Comparison of ENCODE assay signal across 35 cellular contexts in the genomic region with DNA sequence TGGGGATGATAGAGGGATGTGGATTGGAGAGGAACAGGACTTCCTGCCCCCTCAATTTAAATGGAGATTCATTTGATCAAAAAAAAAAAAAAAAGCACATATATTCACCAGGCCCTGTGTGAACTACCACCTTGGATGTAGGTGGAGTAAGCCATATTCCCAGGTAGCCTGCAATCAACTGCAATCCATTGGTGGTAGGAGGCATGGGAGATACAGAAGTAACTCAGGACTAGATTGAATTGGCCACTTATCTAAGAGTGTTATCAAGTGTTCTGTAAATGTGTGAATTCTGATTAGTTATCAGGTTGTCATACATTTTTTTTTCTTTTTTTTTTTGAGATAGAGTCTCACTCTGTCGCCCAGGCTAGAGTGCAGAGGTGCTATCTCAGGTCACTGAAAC.
"Had no signal": no experiment of that assay in that cellular context is flagged by ENCODE, and none has a peak within 500 bp of the region (broad histone marks: within the 10 kb centered on the region; RNA-seq: fewer than 3 reads in every experiment).

No MANE protein-coding gene starts in this region.

- H3K36me3 ChIP-seq: adrenal gland, brain microvascular endothelial cell, breast epithelium had no signal

- H3K4me1 ChIP-seq: body of pancreas had no signal

- H3K4me1 Mint-ChIP-seq: activated T-helper 17 cell treated with anti-CD3 and anti-CD28 coated beads, Interleukin-2, amount 50 U/mL, for 72 hours had no signal

- H3K9me3 Mint-ChIP-seq: activated B cell treated with CpG ODN at 0.5 μM for 24 hours; activated CD4-positive, alpha-beta memory T cell treated with anti-CD3 and anti-CD28 coated beads for 36 hours; activated CD4-positive, alpha-beta T cell treated with anti-CD3 and anti-CD28 coated beads, Interleukin-2, amount 10 ng/mL, durations not matched to agents 24 days and 14 days; activated CD8-positive, alpha-beta T cell treated with anti-CD3 and anti-CD28 coated beads for 36 hours; activated naive CD4-positive, alpha-beta T cell treated with anti-CD3 and anti-CD28 coated beads for 36 hours; activated naive CD4-positive, alpha-beta T cell treated with anti-CD3 and anti-CD28 coated beads, Interleukin-2, amount 50 U/mL, for 72 hours; activated T-cell treated with anti-CD3 and anti-CD28 coated beads, Interleukin-2, amount 50 U/mL, for 4 hours; activated T-cell treated with anti-CD3 and anti-CD28 coated beads, Interleukin-2, amount 50 U/mL, for 72 hours; activated T-helper 1 cell treated with anti-CD3 and anti-CD28 coated beads, Interleukin-12 subunit alpha, Interleukin-12 subunit beta, Interleukin-2, Interleukin-4 antibody, amounts not matched to agents 30 ng/mL and 10 ng/mL and 1 ng/mL, durations not matched to agents 14 hours and 24 hours and 36 hours; activated T-helper 17 cell treated with anti-CD3 and anti-CD28 coated beads, Interleukin-2, amount 50 U/mL, for 72 hours; T-helper 1 cell treated with Interleukin-12 subunit alpha and Interleukin-12 subunit beta and Interleukin-4 antibody, amounts not matched to agents 30 μg/mL and 1 μg/mL, for 36 hours; T-helper 2 cell treated with Interferon-gamma antibody and Interleukin-4, amounts not matched to agents 5 μg/mL and 100 μg/mL, for 36 hours had no signal

- H3K36me3 Mint-ChIP-seq: activated CD4-positive, alpha-beta memory T cell treated with anti-CD3 and anti-CD28 coated beads for 36 hours; activated naive CD4-positive, alpha-beta T cell treated with anti-CD3 and anti-CD28 coated beads, Interleukin-2, amount 50 U/mL, for 72 hours; activated naive CD8-positive, alpha-beta T cell treated with anti-CD3 and anti-CD28 coated beads for 36 hours had no signal

- H3K9me3 ChIP-seq: adrenal gland, body of pancreas, breast epithelium had no signal

- H3K27ac Mint-ChIP-seq: activated B cell treated with CpG ODN at 0.5 μM for 24 hours; activated CD4-positive, alpha-beta memory T cell treated with anti-CD3 and anti-CD28 coated beads for 36 hours; activated CD4-positive, alpha-beta T cell treated with anti-CD3 and anti-CD28 coated beads, Interleukin-2, amount 10 ng/mL, durations not matched to agents 24 days and 14 days; activated CD8-positive, alpha-beta T cell treated with anti-CD3 and anti-CD28 coated beads for 36 hours; activated naive CD4-positive, alpha-beta T cell treated with anti-CD3 and anti-CD28 coated beads for 36 hours; activated naive CD4-positive, alpha-beta T cell treated with anti-CD3 and anti-CD28 coated beads, Interleukin-2, amount 50 U/mL, for 72 hours; activated naive CD8-positive, alpha-beta T cell treated with anti-CD3 and anti-CD28 coated beads for 36 hours; activated T-cell treated with anti-CD3 and anti-CD28 coated beads, Interleukin-2, amount 50 U/mL, for 72 hours; activated T-helper 1 cell treated with anti-CD3 and anti-CD28 coated beads, Interleukin-12 subunit alpha, Interleukin-12 subunit beta, Interleukin-2, Interleukin-4 antibody, amounts not matched to agents 30 ng/mL and 10 ng/mL and 1 ng/mL, durations not matched to agents 14 hours and 24 hours and 36 hours; activated T-helper 17 cell treated with anti-CD3 and anti-CD28 coated beads, Interleukin-2, amount 50 U/mL, for 72 hours; T-helper 1 cell treated with Interleukin-12 subunit alpha and Interleukin-12 subunit beta and Interleukin-4 antibody, amounts not matched to agents 30 μg/mL and 1 μg/mL, for 36 hours; T-helper 2 cell treated with Interferon-gamma antibody and Interleukin-4, amounts not matched to agents 5 μg/mL and 100 μg/mL, for 36 hours had no signal

- H3K27ac ChIP-seq: adrenal gland, body of pancreas, brain microvascular endothelial cell, breast epithelium had no signal

- FAIRE-seq: astrocyte had no signal

- ATAC-seq: activated CD8-positive, alpha-beta T cell treated with anti-CD3 and anti-CD28 coated beads for 36 hours; activated naive CD4-positive, alpha-beta T cell treated with anti-CD3 and anti-CD28 coated beads, Interleukin-2, amount 50 U/mL, for 72 hours; activated T-cell treated with anti-CD3 and anti-CD28 coated beads, Interleukin-2, amount 50 U/mL, for 4 hours; activated T-cell treated with anti-CD3 and anti-CD28 coated beads, Interleukin-2, amount 50 U/mL, for 72 hours; activated T-helper 17 cell treated with anti-CD3 and anti-CD28 coated beads, Interleukin-2, amount 50 U/mL, for 72 hours; body of pancreas had no signal

- H3K27me3 ChIP-seq: adrenal gland, body of pancreas, brain microvascular endothelial cell, breast epithelium had no signal

- H3K4me3 ChIP-seq: adrenal gland, body of pancreas, breast epithelium had no signal

- DNase-seq: activated B cell treated with CpG ODN at 0.5 μM for 24 hours; activated CD4-positive, alpha-beta memory T cell treated with anti-CD3 and anti-CD28 coated beads for 36 hours; activated CD4-positive, alpha-beta T cell treated with anti-CD3 and anti-CD28 coated beads for 4 hours; activated CD4-positive, alpha-beta T cell treated with anti-CD3 and anti-CD28 coated beads, Interleukin-2, amount 10 ng/mL, durations not matched to agents 24 days and 14 days; activated CD4-positive, alpha-beta T cell treated with anti-CD3 and anti-CD28 coated beads, Interleukin-2, amount 50 U/mL, for 1 hour; activated CD4-positive, alpha-beta T cell treated with anti-CD3 and anti-CD28 coated beads, Interleukin-2, amount 50 U/mL, for 4 hours; activated CD4-positive, CD25-positive, alpha-beta regulatory T cell treated with anti-CD3 and anti-CD28 coated beads, Interleukin-2, amount 50 U/mL, for 72 hours; activated CD8-positive, alpha-beta memory T cell treated with anti-CD3 and anti-CD28 coated beads, Interleukin-2, amount 50 U/mL, for 4 hours; activated CD8-positive, alpha-beta T cell treated with anti-CD3 and anti-CD28 coated beads for 36 hours; activated effector memory CD4-positive, alpha-beta T cell treated with anti-CD3 and anti-CD28 coated beads, Interleukin-2, amount 50 U/mL, for 16 hours; activated gamma-delta T cell treated with Interleukin-2 at 50 U/mL for 16 hours; activated naive CD4-positive, alpha-beta T cell; activated naive CD4-positive, alpha-beta T cell treated with anti-CD3 and anti-CD28 coated beads for 36 hours; activated naive CD4-positive, alpha-beta T cell treated with anti-CD3 and anti-CD28 coated beads, Interleukin-2, amount 50 U/mL, for 16 hours; activated naive CD8-positive, alpha-beta T cell treated with anti-CD3 and anti-CD28 coated beads for 36 hours; activated T-cell treated with anti-CD3 and anti-CD28 coated beads for 4 hours; activated T-cell treated with anti-CD3 and anti-CD28 coated beads, Interleukin-2, amount 50 U/mL, for 1 hour; activated T-cell treated with anti-CD3 and anti-CD28 coated beads, Interleukin-2, amount 50 U/mL, for 4 hours; activated T-cell treated with anti-CD3 and anti-CD28 coated beads, Interleukin-2, amount 50 U/mL, for 72 hours; adrenal gland; amniotic stem cell; aorta; body of pancreas; brain microvascular endothelial cell; central memory CD4-positive, alpha-beta T cell; T-helper 1 cell; T-helper 2 cell; T-helper 9 cell had no signal

- H3K4me3 Mint-ChIP-seq: activated B cell treated with CpG ODN at 0.5 μM for 24 hours; activated CD4-positive, alpha-beta memory T cell treated with anti-CD3 and anti-CD28 coated beads for 36 hours; activated CD4-positive, alpha-beta T cell treated with anti-CD3 and anti-CD28 coated beads, Interleukin-2, amount 10 ng/mL, durations not matched to agents 24 days and 14 days; activated CD8-positive, alpha-beta T cell treated with anti-CD3 and anti-CD28 coated beads for 36 hours; activated naive CD4-positive, alpha-beta T cell treated with anti-CD3 and anti-CD28 coated beads for 36 hours; activated naive CD8-positive, alpha-beta T cell treated with anti-CD3 and anti-CD28 coated beads for 36 hours; activated T-cell treated with anti-CD3 and anti-CD28 coated beads, Interleukin-2, amount 50 U/mL, for 4 hours; activated T-cell treated with anti-CD3 and anti-CD28 coated beads, Interleukin-2, amount 50 U/mL, for 72 hours; activated T-helper 1 cell treated with anti-CD3 and anti-CD28 coated beads, Interleukin-12 subunit alpha, Interleukin-12 subunit beta, Interleukin-2, Interleukin-4 antibody, amounts not matched to agents 30 ng/mL and 10 ng/mL and 1 ng/mL, durations not matched to agents 14 hours and 24 hours and 36 hours; activated T-helper 17 cell treated with anti-CD3 and anti-CD28 coated beads, Interleukin-2, amount 50 U/mL, for 72 hours; T-helper 1 cell treated with Interleukin-12 subunit alpha and Interleukin-12 subunit beta and Interleukin-4 antibody, amounts not matched to agents 30 μg/mL and 1 μg/mL, for 36 hours; T-helper 2 cell treated with Interferon-gamma antibody and Interleukin-4, amounts not matched to agents 5 μg/mL and 100 μg/mL, for 36 hours had no signal
